In genomic region chr10:56763090-56763489, GRCh38 we compare ENCODE assay signal across 34 cellular contexts.
"Had no signal": no experiment of that assay in that cellular context is flagged by ENCODE, and none has a peak within 500 bp of the region (broad histone marks: within the 10 kb centered on the region; RNA-seq: fewer than 3 reads in every experiment).

No MANE protein-coding gene starts in this region.

- H3K4me3 ChIP-seq: Peyer's patch had no signal

- DNase-seq: activated CD4-positive, alpha-beta memory T cell treated with anti-CD3 and anti-CD28 coated beads, Interleukin-2, amount 10 ng/mL, durations not matched to agents 7 days and 5 days; activated CD4-positive, alpha-beta T cell treated with anti-CD3 and anti-CD28 coated beads for 1 hour; activated CD4-positive, alpha-beta T cell treated with anti-CD3 and anti-CD28 coated beads for 48 hours; activated CD4-positive, CD25-positive, alpha-beta regulatory T cell; activated CD8-positive, alpha-beta memory T cell treated with anti-CD3 and anti-CD28 coated beads for 24 hours; activated CD8-positive, alpha-beta memory T cell treated with anti-CD3 and anti-CD28 coated beads, Interleukin-2, amount 10 ng/mL, durations not matched to agents 7 days and 5 days; activated CD8-positive, alpha-beta memory T cell treated with anti-CD3 and anti-CD28 coated beads, Interleukin-2, amount 50 U/mL, for 48 hours; activated effector memory CD4-positive, alpha-beta T cell treated with Interleukin-2 at 50 U/mL for 16 hours; activated naive CD4-positive, alpha-beta T cell; activated naive CD4-positive, alpha-beta T cell treated with anti-CD3 and anti-CD28 coated beads, Interleukin-2, amount 50 U/mL, for 16 hours; activated naive CD8-positive, alpha-beta T cell treated with anti-CD3 and anti-CD28 coated beads for 36 hours; activated T-cell treated with anti-CD3 and anti-CD28 coated beads, Interleukin-2, amount 50 U/mL, for 48 hours; amniotic stem cell; aorta; brain microvascular endothelial cell; central memory CD4-positive, alpha-beta T cell; Karpas-422; NCI-H1105; NCI-H1417 treated with DMSO at 0.1 percent for 48 hours; NCI-H1694 treated with DMSO at 0.1 percent for 48 hours; NCI-H2029 treated with DMSO at 0.1 percent for 48 hours; NCI-H2171 treated with DMSO at 0.1 percent for 48 hours; NCI-H2227 treated with DMSO at 0.1 percent for 48 hours; NCI-H446; NCI-H510A treated with DMSO at 0.1 percent for 48 hours; NCI-H526 treated with DMSO at 0.1 percent for 48 hours; PC-3; Peyer's patch; RPMI8226; SW 1271; T-helper 1 cell; T-helper 2 cell; T-helper 9 cell; WERI-Rb-1 had no signal

- H3K4me1 ChIP-seq: Peyer's patch had no signal

- H3K27ac ChIP-seq: brain microvascular endothelial cell, Peyer's patch, WERI-Rb-1 had no signal

- ATAC-seq: activated CD8-positive, alpha-beta memory T cell treated with anti-CD3 and anti-CD28 coated beads, Interleukin-2, amount 10 ng/mL, durations not matched to agents 7 days and 5 days; PC-3 had no signal

- H3K36me3 ChIP-seq: brain microvascular endothelial cell, Peyer's patch, WERI-Rb-1 had no signal

- H3K9me3 ChIP-seq: Peyer's patch had no signal
